ENCODE assay signal across 8 cellular contexts in genomic region chr7:105934577-105935185, GRCh38. TPM values are rescaled to one million over a fixed set of nuclear protein-coding genes. Genes with fewer than 3 reads are reported as not detected.
A peak's percentile ranks its signal among the peaks of the same experiment; 100 is the strongest.
DNase-seq lines count a peak whose midpoint lies in the region; ATAC-seq and TF ChIP-seq lines count a peak whose summit lies in the region.

No MANE protein-coding gene starts in this region.

- in situ Hi-C loops in Caki2 (cut with HindIII; ENCODE audit: low pct_unique_long_range_greater_than_20kb, low sequenced_read_pairs), result no loop called here

- intact Hi-C loops in left cardiac atrium (cut with DNase I), result loop anchor here in 1 of 2 donors (10.0 kb wide), 1 partner anchor 110 kb away; no protein-coding TSS in a partner anchor

- H3K9me3 ChIP-seq in smooth muscle cell (replicated peaks; ENCODE audit: low read depth), result no peaks in the 10 kb centered on the region

- no peaks in the 10 kb centered on the region for H4K20me1 ChIP-seq in smooth muscle cell (ENCODE audit: low read depth)

- no peaks in the 10 kb centered on the region for H3F3A ChIP-seq in smooth muscle cell (ENCODE audit: low read depth)

- no peak overlapping the region for H3K27ac Mint-ChIP-seq in activated CD8-positive, alpha-beta memory T cell treated with anti-CD3 and anti-CD28 coated beads, Interleukin-2, amount 10 ng/mL, durations not matched to agents 7 days and 5 days

- no peaks in the 10 kb centered on the region for H3K9me3 Mint-ChIP-seq in activated CD8-positive, alpha-beta memory T cell treated with anti-CD3 and anti-CD28 coated beads, Interleukin-2, amount 10 ng/mL, durations not matched to agents 7 days and 5 days (ENCODE audit: low read depth)

- H3K27me3 Mint-ChIP-seq in activated CD8-positive, alpha-beta memory T cell treated with anti-CD3 and anti-CD28 coated beads, Interleukin-2, amount 10 ng/mL, durations not matched to agents 7 days and 5 days, result peaks cover 20% of the 10 kb centered on the region

- TF ChIP-seq CTCF in smooth muscle cell (IDR thresholded peaks at IDR 0.05; ENCODE audit: borderline replicate concordance, insufficient read depth, poor library complexity, severe bottlenecking), result peak; percentile 7

- peaks cover 11% of the 10 kb centered on the region for H3K4me1 ChIP-seq in smooth muscle cell (ENCODE audit: low read depth)

- no peak overlapping the region for H3K9ac ChIP-seq in smooth muscle cell (ENCODE audit: low read depth)

- 88% methylated on average over 7 of the region's 7 CpGs for WGBS in smooth muscle cell (ENCODE audit: low lambda C conversion rate)

- H2AFZ ChIP-seq in smooth muscle cell (ENCODE audit: low read depth), result no peak overlapping the region

- H3K27ac ChIP-seq in smooth muscle cell (ENCODE audit: low read depth), result no peak overlapping the region

- DNase-seq in Caki2 (ENCODE audit: low read depth), result peak; percentile 9
- peak; percentile 86 for DNase-seq in LHCN-M2 (ENCODE audit: low read depth)
- DNase-seq in SK-N-DZ (ENCODE audit: low spot score), result peak; percentile 32
- DNase-seq in left cardiac atrium, result no peak
- no peak for DNase-seq in smooth muscle cell (lab: John Stamatoyannopoulos, UW; ENCODE audit: unreplicated experiment)
- no peak for DNase-seq in activated CD8-positive, alpha-beta memory T cell treated with anti-CD3 and anti-CD28 coated beads, Interleukin-2, amount 10 ng/mL, durations not matched to agents 7 days and 5 days
- DNase-seq in activated T-cell treated with anti-CD3 and anti-CD28 coated beads, Interleukin-2, amount 50 U/mL, for 1 hour, result no peak

- CTCF ChIA-PET in activated CD8-positive, alpha-beta memory T cell treated with anti-CD3 and anti-CD28 coated beads, Interleukin-2, amount 10 ng/mL, durations not matched to agents 7 days and 5 days (lab: Charles Lee), result interaction anchor here (0.9 to 1.7 kb wide), 6 partner anchors 38 to 278 kb away, joined by 3 to 4 read pairs (median 3); no protein-coding TSS in a partner anchor

- no peaks in the 10 kb centered on the region for H3K27me3 ChIP-seq in smooth muscle cell (ENCODE audit: low read depth)

- H3K79me2 ChIP-seq in smooth muscle cell (ENCODE audit: low read depth), result no peaks in the 10 kb centered on the region

- no peaks in the 10 kb centered on the region for H3K36me3 Mint-ChIP-seq in activated CD8-positive, alpha-beta memory T cell treated with anti-CD3 and anti-CD28 coated beads, Interleukin-2, amount 10 ng/mL, durations not matched to agents 7 days and 5 days

- ATAC-seq in left cardiac atrium, result peak; percentile 89 to 91
- ATAC-seq in activated CD8-positive, alpha-beta memory T cell treated with anti-CD3 and anti-CD28 coated beads, Interleukin-2, amount 10 ng/mL, durations not matched to agents 7 days and 5 days, result no peak
- ATAC-seq in GM21825 (IDR thresholded peaks at IDR 0.05; ENCODE audit: unreplicated experiment), result no peak

- H3K4me2 ChIP-seq in smooth muscle cell, result no peak overlapping the region

- H3K4me3 ChIP-seq in smooth muscle cell, result no peak overlapping the region

- H3K4me1 Mint-ChIP-seq in activated CD8-positive, alpha-beta memory T cell treated with anti-CD3 and anti-CD28 coated beads, Interleukin-2, amount 10 ng/mL, durations not matched to agents 7 days and 5 days, result no peaks in the 10 kb centered on the region

- no peak overlapping the region for H3K4me3 Mint-ChIP-seq in activated CD8-positive, alpha-beta memory T cell treated with anti-CD3 and anti-CD28 coated beads, Interleukin-2, amount 10 ng/mL, durations not matched to agents 7 days and 5 days

- H3K36me3 ChIP-seq in smooth muscle cell (ENCODE audit: low read depth), result no peaks in the 10 kb centered on the region

RNA-seq across cellular contexts. Expression of gene CDHR3, which starts 28.4 kb away (rescaled TPM):
- total RNA-seq in Caki2 (2014; rRNA removed; shearing (Covaris generic); ENCODE audit: low replicate concordance), result 2.0 TPM in 1 of 2 replicates, not detected in the other
- 1.2 and 2.3 TPM in 2 replicates for total RNA-seq in LHCN-M2 (2014; rRNA removed)
- 0.94 TPM for polyA plus RNA-seq in LHCN-M2 (2012)
- polyA plus RNA-seq in SK-N-DZ (2014; cell fraction: cytosol; rRNA removed), result 3.0 and 3.3 TPM in 2 replicates
- polyA plus RNA-seq in SK-N-DZ (2014; cell fraction: nucleus; rRNA removed), result 5.1 and 6.7 TPM in 2 replicates
- 1 to 10 TPM; 1.9 to 2.9 TPM for total RNA-seq in left cardiac atrium
- 0.27 and 0.31 TPM in 2 replicates for total RNA-seq in smooth muscle cell
- polyA plus RNA-seq in smooth muscle cell, result 0.24 and 1.7 TPM in 2 replicates
- total RNA-seq in activated CD8-positive, alpha-beta memory T cell treated with anti-CD3 and anti-CD28 coated beads, Interleukin-2, amount 10 ng/mL, durations not matched to agents 7 days and 5 days, result under 1 TPM; 0.30 to 0.58 TPM

RNA-seq across cellular contexts. Expression of gene ATXN7L1, which starts 58.3 kb away (rescaled TPM):
- 0.06 and 1.5 TPM in 2 replicates for total RNA-seq in Caki2 (2014; rRNA removed; shearing (Covaris generic); ENCODE audit: low replicate concordance)
- total RNA-seq in LHCN-M2 (2014; rRNA removed) (3.6 and 6.4 TPM in 2 replicates), left cardiac atrium (1 to 10 TPM; 5.7 to 6.0 TPM), smooth muscle cell (3.3 and 16.3 TPM in 2 replicates)
- polyA plus RNA-seq in LHCN-M2 (2012), result 5.5 TPM
- 1.9 and 3.1 TPM in 2 replicates for polyA plus RNA-seq in SK-N-DZ (2014; cell fraction: cytosol; rRNA removed)
- polyA plus RNA-seq in SK-N-DZ (2014; cell fraction: nucleus; rRNA removed), result 0.91 and 2.3 TPM in 2 replicates
- polyA plus RNA-seq in smooth muscle cell, result 4.4 and 7.3 TPM in 2 replicates
- total RNA-seq in activated CD8-positive, alpha-beta memory T cell treated with anti-CD3 and anti-CD28 coated beads, Interleukin-2, amount 10 ng/mL, durations not matched to agents 7 days and 5 days, result 1 to 10 TPM; 4.2 to 9.1 TPM

Comparison
In these comparisons a context has a peak if more than half of its experiments do, and no peak if none do; other contexts are left out.
1. DNase-seq: peak in Caki2 (single experiment), LHCN-M2 (single experiment) and SK-N-DZ (single experiment); none in left cardiac atrium (single experiment), smooth muscle cell (single experiment), activated CD8-positive, alpha-beta memory T cell treated with anti-CD3 and anti-CD28 coated beads, Interleukin-2, amount 10 ng/mL, durations not matched to agents 7 days and 5 days (single experiment) and activated T-cell treated with anti-CD3 and anti-CD28 coated beads, Interleukin-2, amount 50 U/mL, for 1 hour (single experiment).
2. ATAC-seq: peak in left cardiac atrium (2 of 2); none in activated CD8-positive, alpha-beta memory T cell treated with anti-CD3 and anti-CD28 coated beads, Interleukin-2, amount 10 ng/mL, durations not matched to agents 7 days and 5 days (single experiment) and GM21825 (single experiment).